ENCODE assay signal across 23 cellular contexts in the genomic region with DNA sequence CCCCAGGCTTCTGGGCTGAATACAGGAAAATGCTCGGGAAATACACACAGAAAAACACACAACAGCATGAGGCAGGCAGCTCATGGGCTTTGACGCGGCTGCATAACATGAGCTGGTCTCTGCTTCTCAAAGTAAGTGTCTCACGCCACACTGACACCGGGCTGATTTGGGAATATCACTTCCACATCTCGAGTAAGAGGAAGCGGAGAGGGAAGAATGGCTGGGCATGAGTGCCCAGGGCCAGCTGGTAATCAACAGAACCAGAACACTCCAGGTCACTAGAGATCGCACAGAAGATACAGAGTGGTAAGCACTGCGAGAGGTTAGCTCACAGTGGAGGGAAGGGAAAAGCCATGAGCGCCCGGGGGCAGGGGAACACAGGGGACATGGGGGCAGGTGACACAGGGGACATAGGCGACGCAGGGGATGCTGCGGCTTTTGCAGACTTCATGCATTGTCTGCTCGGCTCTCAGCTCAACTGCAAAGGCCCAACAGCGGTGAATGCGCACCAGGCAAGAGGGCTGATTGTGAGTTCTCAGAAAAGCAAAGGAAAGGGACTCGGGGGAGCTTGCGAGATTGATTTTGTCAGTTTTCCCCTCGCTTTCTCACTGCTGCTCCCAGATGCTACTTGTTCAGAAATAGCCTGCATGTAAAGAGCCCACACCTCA.
DNase-seq lines count a peak whose midpoint lies in the region; ATAC-seq, FAIRE-seq and TF ChIP-seq lines count a peak whose summit lies in the region.
"Had no signal": no experiment of that assay in that cellular context is flagged by ENCODE, and none has a peak within 500 bp of the region (broad histone marks: within the 10 kb centered on the region; RNA-seq: fewer than 3 reads in every experiment).

No MANE protein-coding gene starts in this region.

- peak overlapping the region; percentile 29 for H3K27ac Mint-ChIP-seq in astrocyte (ENCODE audit: unreplicated experiment)
- H3K27ac Mint-ChIP-seq in neural progenitor cell: peak overlapping the region; percentile 3
- H3K27ac Mint-ChIP-seq in immature natural killer cell: peak overlapping the region in 1 of 6 donors; percentile 51
- H3K27ac Mint-ChIP-seq: activated CD8-positive, alpha-beta T cell treated with anti-CD3 and anti-CD28 coated beads, Interleukin-2, amount 10 ng/mL, durations not matched to agents 7 days and 5 days; activated naive CD4-positive, alpha-beta T cell treated with anti-CD3 and anti-CD28 coated beads, Interleukin-2, amount 10 ng/mL, durations not matched to agents 7 days and 5 days had no signal

- H3K4me3 ChIP-seq in right lobe of liver: no peak overlapping the region
- no peak overlapping the region for H3K4me3 ChIP-seq in HepG2 (replicated peaks in 1 of 3; ENCODE audit: insufficient read depth in 1 of 3, low read depth in 2 of 3, low read length in 3 of 3)
- no peak overlapping the region for H3K4me3 ChIP-seq in astrocyte (ENCODE audit: insufficient read depth, low read depth, low read length)
- H3K4me3 ChIP-seq in neural progenitor cell: no peak overlapping the region
- H3K4me3 ChIP-seq: Peyer's patch, SK-N-MC, smooth muscle cell, upper lobe of left lung had no signal

- H3K36me3 Mint-ChIP-seq in astrocyte (ENCODE audit: low read depth, unreplicated experiment) (peaks cover 2% of the 10 kb centered on the region), neural progenitor cell (no peaks in the 10 kb centered on the region), immature natural killer cell (peaks cover 0 to 18% (median 0%) of the 10 kb centered on the region in 3 donors)
- H3K36me3 Mint-ChIP-seq: activated naive CD4-positive, alpha-beta T cell treated with anti-CD3 and anti-CD28 coated beads, Interleukin-2, amount 10 ng/mL, durations not matched to agents 7 days and 5 days had no signal

- no peak for FAIRE-seq in HepG2 (lab: Jason Lieb, UNC)
- FAIRE-seq in astrocyte (lab: Jason Lieb, UNC): no peak

- no TSS peak for BruUV-seq in HepG2 (replicated peaks; lab: Mats Ljungman, UMichigan)

- H3K9me3 ChIP-seq in right lobe of liver (no peaks in the 10 kb centered on the region), HepG2 (ENCODE audit: low read length) (no peaks in the 10 kb centered on the region), astrocyte (ENCODE audit: insufficient read depth, low read depth, low read length) (no peaks in the 10 kb centered on the region), neural progenitor cell (ENCODE audit: low read depth) (no peaks in the 10 kb centered on the region)
- H3K9me3 ChIP-seq: Peyer's patch, upper lobe of left lung had no signal

- no peaks in the 10 kb centered on the region for H3K27me3 ChIP-seq in right lobe of liver
- no peaks in the 10 kb centered on the region; a peak in 1 of 5 replicates for H3K27me3 ChIP-seq in HepG2 (ENCODE audit: control insufficient read depth in 1 of 2, insufficient read depth in 2 of 2, low read length in 2 of 2)
- H3K27me3 ChIP-seq in astrocyte (ENCODE audit: insufficient read depth, low read length): peaks cover 5% of the 10 kb centered on the region
- H3K27me3 ChIP-seq in neural progenitor cell: no peaks in the 10 kb centered on the region
- H3K27me3 ChIP-seq: Peyer's patch, upper lobe of left lung had no signal

- H3K36me3 ChIP-seq in right lobe of liver (no peaks in the 10 kb centered on the region), HepG2 (replicated peaks in 1 of 2; ENCODE audit: control insufficient read depth in 1 of 2, insufficient read depth in 2 of 2, low read length in 2 of 2) (no peaks in the 10 kb centered on the region), astrocyte (ENCODE audit: insufficient read depth, low read length) (no peaks in the 10 kb centered on the region), neural progenitor cell (no peaks in the 10 kb centered on the region)
- H3K36me3 ChIP-seq: Peyer's patch, upper lobe of left lung had no signal

- ATAC-seq in right lobe of liver (peak in 3 of 4 donors; percentile 17 to 26 (median 17)), HepG2 (no peak)
- ATAC-seq: activated CD8-positive, alpha-beta T cell treated with anti-CD3 and anti-CD28 coated beads, Interleukin-2, amount 10 ng/mL, durations not matched to agents 7 days and 5 days; stimulated activated naive CD8-positive, alpha-beta T cell treated with anti-CD3 and anti-CD28 coated beads, Interleukin-15, amount 100 ng/mL, for 72 hours had no signal

- POLR2A ChIA-PET in HepG2 (lab: Yijun Ruan, JAX): no interaction called here

- DNase-seq in right lobe of liver: peak in 2 of 3 donors; percentile 28 to 35
- DNase-seq in HepG2 (ENCODE audit: low spot score): no peak
- no peak for DNase-seq in astrocyte (ENCODE audit: low read depth)
- no peak for DNase-seq in neural progenitor cell (ENCODE audit: low spot score)
- no peak for DNase-seq in midbrain (lab: John Stamatoyannopoulos, UW)
- DNase-seq in AML-193 (lab: John Stamatoyannopoulos, UW): no peak
- DNase-seq in NCI-H1417 (lab: John Stamatoyannopoulos, UW): no peak
- DNase-seq in immature natural killer cell: no peak
- DNase-seq: ACHN; activated CD4-positive, CD25-positive, alpha-beta regulatory T cell treated with anti-CD3 and anti-CD28 coated beads, Interleukin-2, amount 50 U/mL, for 72 hours; activated CD8-positive, alpha-beta T cell treated with anti-CD3 and anti-CD28 coated beads, Interleukin-2, amount 10 ng/mL, durations not matched to agents 7 days and 5 days; activated naive CD4-positive, alpha-beta T cell treated with anti-CD3 and anti-CD28 coated beads, Interleukin-2, amount 10 ng/mL, durations not matched to agents 7 days and 5 days; H7; NCI-H1436; NCI-H2107; NCI-H510A treated with DMSO at 0.1 percent for 48 hours; stimulated activated CD4-positive, alpha-beta T cell treated with anti-CD3 and anti-CD28 coated beads, Interleukin-2, amount 100 ng/mL, for 48 hours; stimulated activated naive CD8-positive, alpha-beta T cell treated with anti-CD3 and anti-CD28 coated beads, Interleukin-15, amount 100 ng/mL, for 72 hours; upper lobe of left lung had no signal

- TF ChIP-seq POLR2A in right lobe of liver (IDR thresholded peaks at IDR 0.05) (no peak), HepG2 (IDR thresholded peaks at IDR 0.05; ENCODE audit: insufficient read depth in 1 of 2, low read depth in 2 of 2, low read length in 2 of 2) (no peak)

- H3K9ac ChIP-seq in HepG2 (ENCODE audit: insufficient read depth, low read depth, low read length) (no peak overlapping the region), astrocyte (ENCODE audit: low read length) (no peak overlapping the region), neural progenitor cell (no peak overlapping the region)

- H2AFZ ChIP-seq in HepG2 (ENCODE audit: low read length) (no peak overlapping the region), astrocyte (ENCODE audit: low read depth, low read length) (no peak overlapping the region), neural progenitor cell (replicated peaks) (peak overlapping the region; percentile 32)

- in situ Hi-C loops in HepG2 (cut with HindIII; ENCODE audit: extremely low pct_ligation_motif_present, low pct_unique_long_range_greater_than_20kb): loop anchor here (10.0 kb wide), 2 partner anchors 214 to 664 kb away; no protein-coding TSS in a partner anchor

- H4K20me1 ChIP-seq in HepG2 (ENCODE audit: insufficient read depth, low read length) (no peaks in the 10 kb centered on the region), astrocyte (ENCODE audit: insufficient read depth, low read length) (no peaks in the 10 kb centered on the region), neural progenitor cell (ENCODE audit: low read depth) (no peaks in the 10 kb centered on the region)

- CTCF ChIA-PET in HepG2 (lab: Yijun Ruan, JAX; ENCODE audit: low intra/inter-chr PET ratio, low total read pairs): no interaction called here

- TF ChIP-seq EP300 in HepG2 (IDR thresholded peaks at IDR 0.05; ENCODE audit: low read depth in 2 of 2, low read length in 2 of 2) (no peak), HepG2 (CRISPR knock-in tag; IDR thresholded peaks at IDR 0.05; ENCODE audit: borderline replicate concordance) (no peak)

- TF ChIP-seq RAD21 in HepG2 (CRISPR knock-in tag; IDR thresholded peaks at IDR 0.05): no peak

- H3K79me2 ChIP-seq in HepG2 (ENCODE audit: insufficient read depth, low read length): no peaks in the 10 kb centered on the region
- no peaks in the 10 kb centered on the region for H3K79me2 ChIP-seq in astrocyte (ENCODE audit: insufficient read depth, low read length)
- no peaks in the 10 kb centered on the region for H3K79me2 ChIP-seq in neural progenitor cell (ENCODE audit: low read depth)

- peaks cover 0 to 8% (median 0%) of the 10 kb centered on the region in 4 donors for H3K4me1 ChIP-seq in right lobe of liver
- peaks cover 32% of the 10 kb centered on the region for H3K4me1 ChIP-seq in HepG2 (ENCODE audit: insufficient read depth, low read length)
- H3K4me1 ChIP-seq in astrocyte (ENCODE audit: insufficient read depth, low read length): no peaks in the 10 kb centered on the region
- H3K4me1 ChIP-seq in neural progenitor cell: peaks cover 17% of the 10 kb centered on the region
- H3K4me1 ChIP-seq: Peyer's patch, upper lobe of left lung had no signal

- no peak overlapping the region for H3K27ac ChIP-seq in right lobe of liver
- H3K27ac ChIP-seq in HepG2 (ENCODE audit: extremely low read length, insufficient read depth, low read length): no peak overlapping the region
- no peak overlapping the region for H3K27ac ChIP-seq in astrocyte (ENCODE audit: low read depth, low read length)
- no peak overlapping the region for H3K27ac ChIP-seq in neural progenitor cell
- H3K27ac ChIP-seq: C4-2B, Peyer's patch, SK-N-MC, upper lobe of left lung had no signal

- WGBS in right lobe of liver (ENCODE audit: insufficient coverage, low coverage, low lambda C conversion rate, missing lambda C conversion rate): 80% methylated on average over 19 of the region's 20 CpGs
- 89% methylated on average over 20 of the region's 20 CpGs for WGBS in HepG2 (ENCODE audit: low lambda C conversion rate)

- H3K4me2 ChIP-seq in HepG2 (ENCODE audit: low read depth, low read length) (no peak overlapping the region), astrocyte (ENCODE audit: low read length) (no peak overlapping the region), neural progenitor cell (no peak overlapping the region)
- H3K4me2 ChIP-seq: smooth muscle cell had no signal

- H3F3A ChIP-seq in neural progenitor cell (ENCODE audit: low read depth): peaks cover 4% of the 10 kb centered on the region

- TF ChIP-seq CTCF in right lobe of liver (IDR thresholded peaks at IDR 0.05): no peak
- TF ChIP-seq CTCF in HepG2 (CRISPR knock-in tag; IDR thresholded peaks at IDR 0.05): no peak
- no peak for TF ChIP-seq CTCF in astrocyte (IDR thresholded peaks at IDR 0.05; ENCODE audit: insufficient read depth, low read depth, low read length)
- no peak for TF ChIP-seq CTCF in neural progenitor cell (IDR thresholded peaks at IDR 0.05)

- H3K4me1 Mint-ChIP-seq in astrocyte (ENCODE audit: low read depth, unreplicated experiment) (no peaks in the 10 kb centered on the region), neural progenitor cell (peaks cover 19% of the 10 kb centered on the region), immature natural killer cell (peaks cover 0 to 5% of the 10 kb centered on the region in 2 donors)
- H3K4me1 Mint-ChIP-seq: stimulated activated naive CD8-positive, alpha-beta T cell treated with anti-CD3 and anti-CD28 coated beads, Interleukin-15, amount 100 ng/mL, for 72 hours had no signal

- no peaks in the 10 kb centered on the region for H3K9me3 Mint-ChIP-seq in astrocyte (ENCODE audit: unreplicated experiment)
- H3K9me3 Mint-ChIP-seq in neural progenitor cell: peaks cover 2% of the 10 kb centered on the region
- H3K9me3 Mint-ChIP-seq in immature natural killer cell: no peaks in the 10 kb centered on the region
- H3K9me3 Mint-ChIP-seq: activated naive CD4-positive, alpha-beta T cell treated with anti-CD3 and anti-CD28 coated beads, Interleukin-2, amount 10 ng/mL, durations not matched to agents 7 days and 5 days; stimulated activated naive CD8-positive, alpha-beta T cell treated with anti-CD3 and anti-CD28 coated beads, Interleukin-15, amount 100 ng/mL, for 72 hours had no signal

- H3K27me3 Mint-ChIP-seq in astrocyte (ENCODE audit: low read depth, unreplicated experiment) (peaks cover 24% of the 10 kb centered on the region), neural progenitor cell (ENCODE audit: insufficient read depth, low read depth) (peaks cover 8% of the 10 kb centered on the region), immature natural killer cell (ENCODE audit: low read depth in 3 of 3) (peaks cover 2 to 17% (median 6%) of the 10 kb centered on the region in 3 donors)
- H3K27me3 Mint-ChIP-seq: stimulated activated naive CD8-positive, alpha-beta T cell treated with anti-CD3 and anti-CD28 coated beads, Interleukin-15, amount 100 ng/mL, for 72 hours had no signal

- H3K4me3 Mint-ChIP-seq in astrocyte (ENCODE audit: unreplicated experiment): no peak overlapping the region
- no peak overlapping the region for H3K4me3 Mint-ChIP-seq in neural progenitor cell
- H3K4me3 Mint-ChIP-seq in immature natural killer cell: no peak overlapping the region
- H3K4me3 Mint-ChIP-seq: activated CD8-positive, alpha-beta T cell treated with anti-CD3 and anti-CD28 coated beads, Interleukin-2, amount 10 ng/mL, durations not matched to agents 7 days and 5 days; activated naive CD4-positive, alpha-beta T cell treated with anti-CD3 and anti-CD28 coated beads, Interleukin-2, amount 10 ng/mL, durations not matched to agents 7 days and 5 days; stimulated activated naive CD8-positive, alpha-beta T cell treated with anti-CD3 and anti-CD28 coated beads, Interleukin-15, amount 100 ng/mL, for 72 hours had no signal

- intact Hi-C loops in right lobe of liver (cut with DNase I) (no loop called here), HepG2 (cut with micrococcal nuclease; ENCODE audit: unreplicated experiment) (no loop called here)

Comparison
In these comparisons a context has a peak if more than half of its experiments do, and no peak if none do; other contexts are left out.
1. DNase-seq: peak in right lobe of liver (2 of 3); none in HepG2 (single experiment), astrocyte (single experiment), neural progenitor cell (single experiment), midbrain (single experiment), AML-193 (0 of 2), NCI-H1417 (0 of 3) and immature natural killer cell (0 of 3).